Comparison of ENCODE assay signal across 8 cellular contexts in genomic region chr11:6362868-6363678, GRCh38. TPM values are rescaled to one million over a fixed set of nuclear protein-coding genes. Genes with fewer than 3 reads are reported as not detected.
DNase-seq lines count a peak whose midpoint lies in the region; ATAC-seq and TF ChIP-seq lines count a peak whose summit lies in the region.

No MANE protein-coding gene starts in this region.

- no peak overlapping the region for H3K4me3 Mint-ChIP-seq in activated naive CD4-positive, alpha-beta T cell treated with anti-CD3 and anti-CD28 coated beads for 36 hours

- ATAC-seq in GM21717 (IDR thresholded peaks at IDR 0.05; ENCODE audit: unreplicated experiment) = peak; percentile 93
- ATAC-seq in upper lobe of right lung = peak; percentile 98

- DNase-seq in EH (ENCODE audit: low read depth) (peak; percentile 81), Kasumi-1 (lab: John Stamatoyannopoulos, UW) (peak; percentile 64 to 80), SJCRH30 (peak; percentile 75 to 89), head of caudate nucleus (peak; percentile 65 to 90 (median 80)), posterior cingulate gyrus (peak; percentile 66 to 96 (median 84)), upper lobe of right lung (peak; percentile 87)
- DNase-seq in activated naive CD4-positive, alpha-beta T cell treated with anti-CD3 and anti-CD28 coated beads for 36 hours = peak; percentile 86

- CTCF ChIA-PET in activated naive CD4-positive, alpha-beta T cell treated with anti-CD3 and anti-CD28 coated beads for 36 hours (lab: Charles Lee) = interaction anchor here (0.6 to 5.4 kb wide), 58 partner anchors 10 to 361 kb away, joined by 3 to 77 read pairs (median 4); partner anchors contain the start of genes APBB1 and CAVIN3

- H3K4me3 ChIP-seq in SJCRH30 (no peak overlapping the region), upper lobe of right lung (no peak overlapping the region)

- intact Hi-C loops in activated naive CD4-positive, alpha-beta T cell treated with anti-CD3 and anti-CD28 coated beads for 36 hours (cut with micrococcal nuclease) = loop anchor here (1.0 kb wide), 1 partner anchor 65 kb away; no protein-coding TSS in a partner anchor
- intact Hi-C loops in head of caudate nucleus (cut with DNase I) = no loop called here
- intact Hi-C loops in posterior cingulate gyrus (cut with DNase I) = loop anchor here (5.0 kb wide), 1 partner anchor 341 kb away; no protein-coding TSS in a partner anchor
- intact Hi-C loops in upper lobe of right lung (cut with DNase I) = no loop called here

- H3K4me1 Mint-ChIP-seq in activated naive CD4-positive, alpha-beta T cell treated with anti-CD3 and anti-CD28 coated beads for 36 hours (ENCODE audit: low read depth) = no peaks in the 10 kb centered on the region

- no peak overlapping the region for H3K27ac ChIP-seq in SJCRH30
- no peak overlapping the region for H3K27ac ChIP-seq in upper lobe of right lung

- H3K27me3 ChIP-seq in SJCRH30 (peaks cover 8% of the 10 kb centered on the region), upper lobe of right lung (no peaks in the 10 kb centered on the region)

- H3K9me3 ChIP-seq in SJCRH30 (replicated peaks) (no peaks in the 10 kb centered on the region), upper lobe of right lung (no peaks in the 10 kb centered on the region)

- H3K9me3 Mint-ChIP-seq in activated naive CD4-positive, alpha-beta T cell treated with anti-CD3 and anti-CD28 coated beads for 36 hours = no peaks in the 10 kb centered on the region

- peak; percentile 91 for TF ChIP-seq CTCF in upper lobe of right lung (IDR thresholded peaks at IDR 0.05)

- no peaks in the 10 kb centered on the region for H3K27me3 Mint-ChIP-seq in activated naive CD4-positive, alpha-beta T cell treated with anti-CD3 and anti-CD28 coated beads for 36 hours (ENCODE audit: low read depth)

- no peak overlapping the region for H3K27ac Mint-ChIP-seq in activated naive CD4-positive, alpha-beta T cell treated with anti-CD3 and anti-CD28 coated beads for 36 hours

- no peaks in the 10 kb centered on the region for H3K36me3 Mint-ChIP-seq in activated naive CD4-positive, alpha-beta T cell treated with anti-CD3 and anti-CD28 coated beads for 36 hours (ENCODE audit: low read depth)

- no peaks in the 10 kb centered on the region for H3K36me3 ChIP-seq in SJCRH30
- no peaks in the 10 kb centered on the region for H3K36me3 ChIP-seq in upper lobe of right lung

- peaks cover 3% of the 10 kb centered on the region; the same call in 1 of the 2 replicates for H3K4me1 ChIP-seq in SJCRH30
- no peaks in the 10 kb centered on the region for H3K4me1 ChIP-seq in upper lobe of right lung

RNA-seq across cellular contexts. Expression of gene SMPD1, which starts 27.2 kb away (rescaled TPM):
- 12.0 and 13.0 TPM in 2 replicates for total RNA-seq in SJCRH30 (2014; rRNA removed; shearing (Covaris generic))
- total RNA-seq in activated naive CD4-positive, alpha-beta T cell treated with anti-CD3 and anti-CD28 coated beads for 36 hours = 10 to 100 TPM; 24.5 to 27.5 TPM
- total RNA-seq in upper lobe of right lung = 51.9 TPM

RNA-seq across cellular contexts. Expression of gene CAVIN3, which starts 42.8 kb away (rescaled TPM):
- total RNA-seq in SJCRH30 (2014; rRNA removed; shearing (Covaris generic)) = not detected in 2 replicates
- total RNA-seq in activated naive CD4-positive, alpha-beta T cell treated with anti-CD3 and anti-CD28 coated beads for 36 hours = 1 to 10 TPM; 1.1 to 1.5 TPM
- 48.8 TPM for total RNA-seq in upper lobe of right lung

RNA-seq across cellular contexts. Expression of gene APBB1, which starts 55.8 kb away (rescaled TPM):
- 19.6 and 20.2 TPM in 2 replicates for total RNA-seq in SJCRH30 (2014; rRNA removed; shearing (Covaris generic))
- 10 to 100 TPM; 44.5 to 45.1 TPM for total RNA-seq in activated naive CD4-positive, alpha-beta T cell treated with anti-CD3 and anti-CD28 coated beads for 36 hours
- 40.9 TPM for total RNA-seq in upper lobe of right lung

Comparison
In these comparisons a context has a peak if more than half of its experiments do, and no peak if none do; other contexts are left out.
1. RNA of gene CAVIN3, which starts 42.8 kb away (total RNA-seq): 48.8 TPM in upper lobe of right lung (single experiment); 1.1 to 1.5 TPM in activated naive CD4-positive, alpha-beta T cell treated with anti-CD3 and anti-CD28 coated beads for 36 hours and not detected in SJCRH30; every median in the first group is over 10 times any median in the second.
2. intact Hi-C loops: an anchor here in activated naive CD4-positive, alpha-beta T cell treated with anti-CD3 and anti-CD28 coated beads for 36 hours (1.0 kb wide) and posterior cingulate gyrus (5.0 kb wide); none called in head of caudate nucleus and upper lobe of right lung.
3. Peak in every context shown above with its lines, with median percentiles within 50 percentile points of each other: DNase-seq.